In the genomic region with DNA sequence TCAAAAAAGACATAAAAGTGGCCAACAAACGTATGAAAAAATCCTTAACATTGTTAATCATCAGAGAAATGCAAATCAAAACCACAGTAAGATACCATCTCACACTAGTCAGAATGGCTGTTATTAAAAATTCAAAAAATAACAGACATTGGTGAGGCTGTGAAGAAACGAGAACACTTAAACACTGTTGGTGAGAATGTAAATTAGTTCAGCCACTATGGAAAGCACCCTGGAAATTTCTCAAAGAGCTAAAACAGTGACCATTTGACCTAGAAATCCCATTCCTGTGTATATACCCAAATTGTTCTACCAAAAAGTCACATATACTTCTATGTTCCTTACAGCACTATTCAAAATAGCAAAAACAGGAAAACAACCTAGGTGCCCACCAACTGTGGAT, we compare ENCODE assay signal across 28 cellular contexts. TPM values are rescaled to one million over a fixed set of nuclear protein-coding genes. Genes with fewer than 3 reads are reported as not detected.
DNase-seq lines count a peak whose midpoint lies in the region; ATAC-seq, FAIRE-seq and TF ChIP-seq lines count a peak whose summit lies in the region.
"Had no signal": no experiment of that assay in that cellular context is flagged by ENCODE, and none has a peak within 500 bp of the region (broad histone marks: within the 10 kb centered on the region; RNA-seq: fewer than 3 reads in every experiment).

No MANE protein-coding gene starts in this region.

- no peak for FAIRE-seq in GM12878 (lab: Jason Lieb, UNC)
- FAIRE-seq: GM12891 had no signal

- POLR2A ChIA-PET in GM12878 (lab: Charles Lee): interaction anchor here (0.6 kb wide), 1 partner anchor 53 kb away, joined by 3 read pairs; no protein-coding TSS in a partner anchor
- POLR2A ChIA-PET in activated CD4-positive, alpha-beta memory T cell treated with anti-CD3 and anti-CD28 coated beads for 36 hours (lab: Charles Lee): no interaction called here

- H3K27me3 Mint-ChIP-seq in activated CD4-positive, alpha-beta memory T cell treated with anti-CD3 and anti-CD28 coated beads for 36 hours: peaks cover 2% of the 10 kb centered on the region

- H3K4me3 ChIP-seq in GM12878: no peak overlapping the region
- H3K4me3 ChIP-seq: HAP-1 had no signal

- TF ChIP-seq EP300 in GM12878 (IDR thresholded peaks at IDR 0.05; ENCODE audit: borderline replicate concordance in 1 of 2, control insufficient read depth in 1 of 2, low read depth in 2 of 2, low read length in 2 of 2): peak; percentile 22 to 25; a peak in 1 of 4 replicates

- in situ Hi-C loops in GM12878 (cut with MboI): no loop called here

- ATAC-seq in GM19023 (IDR thresholded peaks at IDR 0.05; ENCODE audit: unreplicated experiment): peak; percentile 59
- ATAC-seq in HG02642 (IDR thresholded peaks at IDR 0.05; ENCODE audit: poor library complexity, unreplicated experiment): peak; percentile 54
- peak; percentile 65 for ATAC-seq in HG02938 (IDR thresholded peaks at IDR 0.05; ENCODE audit: unreplicated experiment)
- ATAC-seq in GM12878: peak; percentile 73
- ATAC-seq: T-cell had no signal

- no peaks in the 10 kb centered on the region for H4K20me1 ChIP-seq in GM12878 (ENCODE audit: control insufficient read depth, insufficient read depth)

- no peak overlapping the region for H3K4me2 ChIP-seq in GM12878 (ENCODE audit: control insufficient read depth, insufficient read depth)

- DNase-seq in GM12878 (ENCODE audit: low read depth, low spot score) (no peak), dermis blood vessel endothelial cell (no peak), kidney glomerular epithelial cell (lab: John Stamatoyannopoulos, UW) (no peak), head of caudate nucleus (no peak)
- DNase-seq in activated CD4-positive, alpha-beta memory T cell treated with anti-CD3 and anti-CD28 coated beads for 36 hours: no peak
- DNase-seq: C1 segment of cervical spinal cord; CD4-positive, alpha-beta memory T cell; COR-L47; EL; GDM1; GOT3; HFFc6; KBM-7; MV-4-11; NCI-H1105 treated with DMSO at 0.1 percent for 48 hours; NCI-H146; NCI-H1930; NCI-H446 treated with DMSO at 0.1 percent for 48 hours; NCI-H526 treated with DMSO at 0.1 percent for 48 hours; RPMI8226; SHP77; T-cell had no signal

- H3K27ac ChIP-seq in GM12878 (ENCODE audit: control insufficient read depth, insufficient read depth): no peak overlapping the region; the same call in 1 of the 2 replicates

- CTCF ChIA-PET in GM12878 (lab: Yijun Ruan, JAX): no interaction called here
- CTCF ChIA-PET in activated CD4-positive, alpha-beta memory T cell treated with anti-CD3 and anti-CD28 coated beads for 36 hours (lab: Charles Lee): no interaction called here

- intact Hi-C loops in GM12878 (cut with micrococcal nuclease; ENCODE audit: unreplicated experiment): no loop called here
- intact Hi-C loops in activated CD4-positive, alpha-beta memory T cell treated with anti-CD3 and anti-CD28 coated beads for 36 hours (cut with micrococcal nuclease): no loop called here
- intact Hi-C loops in head of caudate nucleus (cut with DNase I): no loop called here

- H3K36me3 Mint-ChIP-seq in activated CD4-positive, alpha-beta memory T cell treated with anti-CD3 and anti-CD28 coated beads for 36 hours: peaks cover 5% of the 10 kb centered on the region
- H3K36me3 Mint-ChIP-seq: CD4-positive, alpha-beta memory T cell; T-cell had no signal

- no peak overlapping the region for H3K4me3 Mint-ChIP-seq in activated CD4-positive, alpha-beta memory T cell treated with anti-CD3 and anti-CD28 coated beads for 36 hours
- H3K4me3 Mint-ChIP-seq: CD4-positive, alpha-beta memory T cell; HFFc6; T-cell; T-helper 2 cell treated with Interferon-gamma antibody and Interleukin-4, amounts not matched to agents 5 μg/mL and 100 μg/mL, for 36 hours had no signal

- BruUV-seq in GM12878 (replicated peaks; lab: Mats Ljungman, UMichigan): no TSS peak

- no peak overlapping the region for H3K27ac Mint-ChIP-seq in activated CD4-positive, alpha-beta memory T cell treated with anti-CD3 and anti-CD28 coated beads for 36 hours
- H3K27ac Mint-ChIP-seq: CD4-positive, alpha-beta memory T cell; HFFc6; T-cell; T-helper 2 cell treated with Interferon-gamma antibody and Interleukin-4, amounts not matched to agents 5 μg/mL and 100 μg/mL, for 36 hours had no signal

- H3K36me3 ChIP-seq in GM12878 (ENCODE audit: control insufficient read depth in 2 of 2, insufficient read depth in 2 of 2, low read length in 1 of 2): no peaks in the 10 kb centered on the region
- H3K36me3 ChIP-seq: HAP-1 had no signal

- H3K27me3 ChIP-seq in GM12878 (replicated peaks in 1 of 2; ENCODE audit: control insufficient read depth in 2 of 2, insufficient read depth in 2 of 2, low read length in 1 of 2): no peaks in the 10 kb centered on the region

- no peak for TF ChIP-seq POLR2A in GM12878 (IDR thresholded peaks at IDR 0.05; ENCODE audit: low read depth, low read length)

- 0% methylated on average over 2 of the region's 2 CpGs for WGBS in GM12878 (ENCODE audit: insufficient coverage, insufficient replicate concordance, low lambda C conversion rate, missing lambda C conversion rate)

- H3K4me1 Mint-ChIP-seq in activated CD4-positive, alpha-beta memory T cell treated with anti-CD3 and anti-CD28 coated beads for 36 hours (ENCODE audit: low read depth): no peaks in the 10 kb centered on the region
- H3K4me1 Mint-ChIP-seq: CD4-positive, alpha-beta memory T cell had no signal

- TF ChIP-seq RAD21 in GM12878 (IDR thresholded peaks at IDR 0.05; ENCODE audit: insufficient read depth, low read depth, low read length): no peak

- H2AFZ ChIP-seq in GM12878 (ENCODE audit: control insufficient read depth, low read depth, low read length): no peak overlapping the region

- no peak overlapping the region for H3K9ac ChIP-seq in GM12878 (ENCODE audit: control insufficient read depth, insufficient read depth, low read length)

- RAD21 ChIA-PET in GM12878 (lab: Charles Lee; ENCODE audit: unreplicated experiment): interaction anchor here (0.8 to 1.5 kb wide), 3 partner anchors 10 to 27 kb away, joined by 3 read pairs; no protein-coding TSS in a partner anchor

- peaks cover 3% of the 10 kb centered on the region for H3K9me3 ChIP-seq in GM12878 (replicated peaks; ENCODE audit: control insufficient read depth, insufficient read depth, low read length)
- H3K9me3 ChIP-seq: HAP-1 had no signal

- H3K4me1 ChIP-seq in GM12878 (ENCODE audit: control insufficient read depth, insufficient read depth, low read length): no peaks in the 10 kb centered on the region
- H3K4me1 ChIP-seq: HAP-1 had no signal

- peaks cover 20% of the 10 kb centered on the region for H3K9me3 Mint-ChIP-seq in activated CD4-positive, alpha-beta memory T cell treated with anti-CD3 and anti-CD28 coated beads for 36 hours

- no peaks in the 10 kb centered on the region for H3K79me2 ChIP-seq in GM12878 (ENCODE audit: control insufficient read depth, insufficient read depth, low read length)

- no peak for TF ChIP-seq CTCF in GM12878 (IDR thresholded peaks at IDR 0.05 in 2 of 3, conservative IDR thresholded peaks at IDR 0.05 in 1 of 3; ENCODE audit: control insufficient read depth in 2 of 3, extremely low read depth in 1 of 3, insufficient read depth in 1 of 3, low read depth in 3 of 3, low read length in 3 of 3)

- SMC1A ChIA-PET in GM12878 (lab: Charles Lee; ENCODE audit: uncharacterized antibody, unreplicated experiment): interaction anchor here (1.9 kb wide), 1 partner anchor 26 kb away, joined by 6 read pairs; no protein-coding TSS in a partner anchor

TF ChIP-seq in GM12878, 131 proteins besides CTCF, POLR2A, EP300 and RAD21 (continues in another document):
- TF ChIP-seq EED (IDR thresholded peaks at IDR 0.05; ENCODE audit: low read depth): no peak
- TF ChIP-seq BACH1 (IDR thresholded peaks at IDR 0.05; ENCODE audit: borderline replicate concordance): no peak
- TF ChIP-seq BHLHE40 (IDR thresholded peaks at IDR 0.05; ENCODE audit: borderline replicate concordance in 1 of 2, low read depth in 2 of 2, low read length in 1 of 2): no peak
- peak; percentile 60 for TF ChIP-seq NR2F1 (conservative IDR thresholded peaks at IDR 0.05)

RNA-seq across cellular contexts. Expression of gene NT5E, which starts 24.9 kb away (rescaled TPM):
- 2.2 and 2.5 TPM in 2 replicates for total RNA-seq in GM12878 (2013; cell fraction: nucleolus; rRNA removed)
- total RNA-seq in GM12878 (2014; rRNA removed): 8.2 and 8.4 TPM in 2 replicates
- 6.6 and 6.9 TPM in 2 replicates for total RNA-seq in GM12878 (2014; rRNA removed; fragmentation: Illumina TruSeq; extraction: Trizol)
- 8.2 and 9.7 TPM in 2 replicates for total RNA-seq in GM12878 (2021)
- polyA plus RNA-seq in GM12878 (2011; ENCODE audit: low read depth): 4.2 TPM
- 6.9 and 9.9 TPM in 2 replicates for polyA plus RNA-seq in GM12878 (2011; rRNA removed)
- 4.6 and 9.2 TPM in 2 replicates for polyA plus RNA-seq in GM12878 (2011; cell fraction: cytosol; rRNA removed)
- 7.9 and 9.2 TPM in 2 replicates for polyA plus RNA-seq in GM12878 (2011; cell fraction: nucleus; rRNA removed)
- polyA plus RNA-seq in GM12878 (2012): 5.3 and 7.9 TPM in 2 replicates
- polyA plus RNA-seq in GM12878 (2014; fragmentation: Illumina TruSeq; extraction: Trizol): 5.6 and 7.5 TPM in 2 replicates
- 1 to 10 TPM; 1.9 to 3.9 TPM for polyA plus RNA-seq in GM12878 (2014; fragmentation: Nextera tagmentation; extraction: Ambion mirVana)
- 7.7 and 8.4 TPM in 2 replicates for polyA plus RNA-seq in GM12878 (2014; rRNA removed)
- 1 to 10 TPM; 8.4 to 9.3 TPM for polyA plus RNA-seq in GM12878 (2016; fragmentation: Nextera tagmentation; extraction: Ambion mirVana)
- 6.8 and 9.9 TPM in 2 replicates for polyA minus RNA-seq in GM12878 (2011; rRNA and poly(A)+ RNA removed)
- polyA minus RNA-seq in GM12878 (2011; cell fraction: cytosol; rRNA and poly(A)+ RNA removed): 8.7 and 10.4 TPM in 2 replicates
- polyA minus RNA-seq in GM12878 (2011; cell fraction: nucleus; rRNA and poly(A)+ RNA removed): 14.4 and 19.7 TPM in 2 replicates
- 96.7 and 157 TPM in 2 replicates for total RNA-seq in dermis blood vessel endothelial cell
- total RNA-seq in activated CD4-positive, alpha-beta memory T cell treated with anti-CD3 and anti-CD28 coated beads for 36 hours: 1 to 10 TPM; 3.7 to 3.8 TPM
